ENCODE assay signal across 19 cellular contexts in genomic region chr6:43584892-43585570, GRCh38. TPM values are rescaled to one million over a fixed set of nuclear protein-coding genes. Genes with fewer than 3 reads are reported as not detected.
A peak's percentile ranks its signal among the peaks of the same experiment; 100 is the strongest.
DNase-seq lines count a peak whose midpoint lies in the region; ATAC-seq, FAIRE-seq and TF ChIP-seq lines count a peak whose summit lies in the region.
"Had no signal": no experiment of that assay in that cellular context is flagged by ENCODE, and none has a peak within 500 bp of the region (broad histone marks: within the 10 kb centered on the region; RNA-seq: fewer than 3 reads in every experiment).

No MANE protein-coding gene starts in this region.

- H3K9me3 ChIP-seq in small intestine (ENCODE audit: control insufficient read depth, low read depth) (no peaks in the 10 kb centered on the region), heart right ventricle (no peaks in the 10 kb centered on the region)

- H3K36me3 ChIP-seq in small intestine (ENCODE audit: control insufficient read depth in 2 of 2, insufficient read depth in 2 of 2, low read length in 2 of 2): peaks cover 7 to 8% of the 10 kb centered on the region in 2 donors
- H3K36me3 ChIP-seq in heart right ventricle: peaks cover 0 to 80% (median 38%) of the 10 kb centered on the region in 9 donors

- TF ChIP-seq CTCF in heart right ventricle (IDR thresholded peaks at IDR 0.05): no peak

- H3K27me3 ChIP-seq in small intestine (ENCODE audit: control insufficient read depth in 2 of 2, insufficient read depth in 2 of 2, low read length in 2 of 2): no peaks in the 10 kb centered on the region
- H3K27me3 ChIP-seq in heart right ventricle: no peaks in the 10 kb centered on the region

- H3K9me3 Mint-ChIP-seq in activated naive CD4-positive, alpha-beta T cell treated with anti-CD3 and anti-CD28 coated beads, Interleukin-2, amount 10 ng/mL, durations not matched to agents 7 days and 5 days: no peaks in the 10 kb centered on the region
- no peaks in the 10 kb centered on the region for H3K9me3 Mint-ChIP-seq in T-helper 2 cell treated with Interferon-gamma antibody and Interleukin-4, amounts not matched to agents 5 μg/mL and 100 μg/mL, for 36 hours
- H3K9me3 Mint-ChIP-seq in central memory CD8-positive, alpha-beta T cell: no peaks in the 10 kb centered on the region

- H3K36me3 Mint-ChIP-seq in activated naive CD4-positive, alpha-beta T cell treated with anti-CD3 and anti-CD28 coated beads, Interleukin-2, amount 10 ng/mL, durations not matched to agents 7 days and 5 days: peaks cover 66% of the 10 kb centered on the region
- peaks cover 66% of the 10 kb centered on the region for H3K36me3 Mint-ChIP-seq in T-helper 2 cell treated with Interferon-gamma antibody and Interleukin-4, amounts not matched to agents 5 μg/mL and 100 μg/mL, for 36 hours (ENCODE audit: low read depth)
- peaks cover 36% of the 10 kb centered on the region for H3K36me3 Mint-ChIP-seq in central memory CD8-positive, alpha-beta T cell (ENCODE audit: insufficient read depth)

- intact Hi-C loops in heart right ventricle (cut with DNase I): no loop called here

- no peak for FAIRE-seq in small intestine (lab: Jason Lieb, UNC)
- FAIRE-seq: endometrium, H54, islet of Langerhans had no signal

- no peaks in the 10 kb centered on the region for H3K27me3 Mint-ChIP-seq in activated naive CD4-positive, alpha-beta T cell treated with anti-CD3 and anti-CD28 coated beads, Interleukin-2, amount 10 ng/mL, durations not matched to agents 7 days and 5 days
- H3K27me3 Mint-ChIP-seq in T-helper 2 cell treated with Interferon-gamma antibody and Interleukin-4, amounts not matched to agents 5 μg/mL and 100 μg/mL, for 36 hours (ENCODE audit: low read depth): no peaks in the 10 kb centered on the region
- H3K27me3 Mint-ChIP-seq in central memory CD8-positive, alpha-beta T cell: no peaks in the 10 kb centered on the region

- H3K4me3 ChIP-seq in small intestine (ENCODE audit: low read depth in 1 of 2, low read length in 2 of 2) (no peak overlapping the region), heart right ventricle (no peak overlapping the region)
- H3K4me3 ChIP-seq: skin epidermis had no signal

- peaks cover 52% of the 10 kb centered on the region for H3K4me1 Mint-ChIP-seq in activated naive CD4-positive, alpha-beta T cell treated with anti-CD3 and anti-CD28 coated beads, Interleukin-2, amount 10 ng/mL, durations not matched to agents 7 days and 5 days
- H3K4me1 Mint-ChIP-seq in T-helper 2 cell treated with Interferon-gamma antibody and Interleukin-4, amounts not matched to agents 5 μg/mL and 100 μg/mL, for 36 hours (ENCODE audit: low read depth): peaks cover 37% of the 10 kb centered on the region
- peaks cover 14% of the 10 kb centered on the region for H3K4me1 Mint-ChIP-seq in central memory CD8-positive, alpha-beta T cell

- peak overlapping the region; percentile 36 for H3K4me3 Mint-ChIP-seq in activated naive CD4-positive, alpha-beta T cell treated with anti-CD3 and anti-CD28 coated beads, Interleukin-2, amount 10 ng/mL, durations not matched to agents 7 days and 5 days
- H3K4me3 Mint-ChIP-seq in T-helper 2 cell treated with Interferon-gamma antibody and Interleukin-4, amounts not matched to agents 5 μg/mL and 100 μg/mL, for 36 hours: peak overlapping the region; percentile 50
- peak overlapping the region; percentile 48 for H3K4me3 Mint-ChIP-seq in central memory CD8-positive, alpha-beta T cell

- H3K27ac ChIP-seq in small intestine (ENCODE audit: low read depth in 1 of 2, low read length in 1 of 2): no peak overlapping the region
- H3K27ac ChIP-seq in heart right ventricle: peak overlapping the region in 1 of 10 donors; percentile 2
- H3K27ac ChIP-seq: HL-60 had no signal

- 88 to 91% (median 89%) methylated on average over 7 of the region's 7 CpGs for WGBS in small intestine, 3 donors
- WGBS in heart right ventricle, 2 donors: 91 to 95% methylated on average over 7 of the region's 7 CpGs

- peak; percentile 74 for DNase-seq in activated naive CD4-positive, alpha-beta T cell treated with anti-CD3 and anti-CD28 coated beads, Interleukin-2, amount 10 ng/mL, durations not matched to agents 7 days and 5 days
- no peak for DNase-seq in activated naive CD4-positive, alpha-beta T cell treated with anti-CD3 and anti-CD28 coated beads, Interleukin-2, amount 50 U/mL, for 16 hours
- peak; percentile 10 for DNase-seq in T-helper 2 cell treated with Interferon-gamma antibody and Interleukin-4, amounts not matched to agents 5 μg/mL and 100 μg/mL, for 36 hours (ENCODE audit: low spot score)
- DNase-seq in central memory CD8-positive, alpha-beta T cell (ENCODE audit: low spot score in 2 of 2): no peak
- peak; percentile 8 for DNase-seq in small intestine
- DNase-seq in NCI-H1105 treated with DMSO at 0.1 percent for 48 hours (lab: John Stamatoyannopoulos, UW): no peak
- DNase-seq in heart right ventricle: no peak
- DNase-seq: caudate nucleus, Kasumi-1, mesenchymal stem cell, NCI-H1694 treated with DMSO at 0.1 percent for 48 hours, NCI-H524, PC-3 had no signal

- H3K4me1 ChIP-seq in small intestine (ENCODE audit: control insufficient read depth in 2 of 2, insufficient read depth in 1 of 2, low read depth in 1 of 2, low read length in 1 of 2) (no peaks in the 10 kb centered on the region), heart right ventricle (no peaks in the 10 kb centered on the region)

- peak overlapping the region; percentile 94 for H3K27ac Mint-ChIP-seq in activated naive CD4-positive, alpha-beta T cell treated with anti-CD3 and anti-CD28 coated beads, Interleukin-2, amount 10 ng/mL, durations not matched to agents 7 days and 5 days
- peak overlapping the region; percentile 69 for H3K27ac Mint-ChIP-seq in T-helper 2 cell treated with Interferon-gamma antibody and Interleukin-4, amounts not matched to agents 5 μg/mL and 100 μg/mL, for 36 hours
- H3K27ac Mint-ChIP-seq in central memory CD8-positive, alpha-beta T cell (ENCODE audit: low read depth): peak overlapping the region; percentile 87

- CTCF ChIA-PET in activated naive CD4-positive, alpha-beta T cell treated with anti-CD3 and anti-CD28 coated beads, Interleukin-2, amount 10 ng/mL, durations not matched to agents 7 days and 5 days (lab: Charles Lee): interaction anchor here (0.8 kb wide), 1 partner anchor 26 kb away, joined by 3 read pairs; no protein-coding TSS in a partner anchor

- ATAC-seq in central memory CD8-positive, alpha-beta T cell (replicated peaks; ENCODE audit: extremely low read depth, poor library complexity, severe bottlenecking): peak; percentile 68
- ATAC-seq in GM19035 (IDR thresholded peaks at IDR 0.05; ENCODE audit: unreplicated experiment) (no peak), heart right ventricle (no peak)
- ATAC-seq: PC-3 had no signal

RNA-seq across cellular contexts. Expression of gene POLH, which starts 9.0 kb away (rescaled TPM):
- polyA plus RNA-seq in small intestine: 1 to 10 TPM; 2.0 to 4.0 (median 2.2) TPM
- 10 to 100 TPM in 4 of 10 donors, 1 to 10 TPM in 6; 5.5 to 11.2 (median 8.9) TPM for total RNA-seq in heart right ventricle
- polyA plus RNA-seq in heart right ventricle: 1 to 10 TPM; 2.1 to 2.7 TPM

RNA-seq across cellular contexts. Expression of gene XPO5, which starts 9.2 kb away (rescaled TPM):
- 10 to 100 TPM in 1 of 3 donors, 1 to 10 TPM in 2; 5.1 to 11.1 (median 6.5) TPM for polyA plus RNA-seq in small intestine
- 10 to 100 TPM; 11.7 to 20.1 (median 17.0) TPM for total RNA-seq in heart right ventricle
- 10 to 100 TPM in 1 of 2 donors, 1 to 10 TPM in 1; 6.9 to 10.8 TPM for polyA plus RNA-seq in heart right ventricle

RNA-seq across cellular contexts. Expression of gene GTPBP2, which starts 44.0 kb away (rescaled TPM):
- 10 to 100 TPM; 33.7 to 81.6 (median 49.9) TPM for polyA plus RNA-seq in small intestine
- total RNA-seq in heart right ventricle: 10 to 100 TPM; 19.5 to 32.1 (median 25.1) TPM
- 10 to 100 TPM; 37.3 to 37.9 TPM for polyA plus RNA-seq in heart right ventricle

RNA-seq across cellular contexts. Expression of gene MAD2L1BP, which starts 50.6 kb away (rescaled TPM):
- polyA plus RNA-seq in small intestine (10 to 100 TPM; 38.1 to 59.4 (median 54.6) TPM), heart right ventricle (10 to 100 TPM; 13.5 to 29.2 TPM)
- 10 to 100 TPM; 20.7 to 34.8 (median 28.1) TPM for total RNA-seq in heart right ventricle

RNA-seq across cellular contexts. Expression of gene RSPH9, which starts 59.8 kb away (rescaled TPM):
- polyA plus RNA-seq in small intestine (1 to 10 TPM in 1 of 3 donors, under 1 TPM in 2; 0.42 to 1.1 (median 0.81) TPM), heart right ventricle (under 1 TPM; 0.44 to 0.45 TPM)
- under 1 TPM in 5 of 10 donors, not detected in 5; 0.09 to 0.15 (median 0.12) TPM for total RNA-seq in heart right ventricle
- total RNA-seq: PC-3 had no signal

Comparison
In these comparisons a context has a peak if more than half of its experiments do, and no peak if none do; other contexts are left out.
1. DNase-seq: peak in activated naive CD4-positive, alpha-beta T cell treated with anti-CD3 and anti-CD28 coated beads, Interleukin-2, amount 10 ng/mL, durations not matched to agents 7 days and 5 days (single experiment), T-helper 2 cell treated with Interferon-gamma antibody and Interleukin-4, amounts not matched to agents 5 μg/mL and 100 μg/mL, for 36 hours (single experiment) and small intestine (single experiment); none in activated naive CD4-positive, alpha-beta T cell treated with anti-CD3 and anti-CD28 coated beads, Interleukin-2, amount 50 U/mL, for 16 hours (single experiment), central memory CD8-positive, alpha-beta T cell (0 of 2), NCI-H1105 treated with DMSO at 0.1 percent for 48 hours (single experiment) and heart right ventricle (0 of 2).
2. Peak in every context shown above with its lines, with median percentiles within 50 percentile points of each other: H3K27ac Mint-ChIP-seq and H3K4me3 Mint-ChIP-seq.